Comparison of ENCODE assay signal across 25 cellular contexts in genomic region chr5:43917925-43918324, GRCh38.
DNase-seq lines count a peak whose midpoint lies in the region; ATAC-seq, FAIRE-seq and TF ChIP-seq lines count a peak whose summit lies in the region.
"Had no signal": no experiment of that assay in that cellular context is flagged by ENCODE, and none has a peak within 500 bp of the region (broad histone marks: within the 10 kb centered on the region; RNA-seq: fewer than 3 reads in every experiment).

No MANE protein-coding gene starts in this region.

- no peaks in the 10 kb centered on the region for H3K4me1 ChIP-seq in kidney (ENCODE audit: control insufficient read depth in 1 of 2, insufficient read depth in 1 of 2, low read depth in 1 of 2, low read length in 2 of 2)
- no peaks in the 10 kb centered on the region for H3K4me1 ChIP-seq in spleen
- H3K4me1 ChIP-seq: A549; BE2C; BLaER1 treated with 17β-estradiol and CSF1 and Interleukin-3, amounts not matched to agents 10 nM and 100 nM; HAP-1 had no signal

- no peak for TF ChIP-seq CTCF in WTC11 (IDR thresholded peaks at IDR 0.05)
- TF ChIP-seq CTCF in kidney (IDR thresholded peaks at IDR 0.05; ENCODE audit: borderline replicate concordance, extremely low read depth, insufficient read depth) = no peak
- no peak for TF ChIP-seq CTCF in spleen (IDR thresholded peaks at IDR 0.05 in 8 of 11, conservative IDR thresholded peaks at IDR 0.05 in 3 of 11)

- no peaks in the 10 kb centered on the region for H3K27me3 ChIP-seq in spleen (replicated peaks in 1 of 7)
- H3K27me3 ChIP-seq: BE2C; BLaER1 treated with 17β-estradiol and CSF1 and Interleukin-3, amounts not matched to agents 10 nM and 100 nM had no signal

- no peaks in the 10 kb centered on the region for H3K36me3 ChIP-seq in kidney (ENCODE audit: control insufficient read depth in 1 of 2, insufficient read depth in 2 of 2, low read length in 2 of 2)
- H3K36me3 ChIP-seq in spleen = no peaks in the 10 kb centered on the region
- H3K36me3 ChIP-seq: BE2C; BLaER1 treated with 17β-estradiol and CSF1 and Interleukin-3, amounts not matched to agents 10 nM and 100 nM; HAP-1 had no signal

- no peak overlapping the region for H3K27ac Mint-ChIP-seq in WTC11
- H3K27ac Mint-ChIP-seq: CD14-positive monocyte; CD4-positive, alpha-beta T cell; HFFc6 had no signal

- peaks cover 3 to 9% of the 10 kb centered on the region in 2 donors for H3K9me3 ChIP-seq in kidney (ENCODE audit: control insufficient read depth in 1 of 2, low read length in 2 of 2)
- peaks cover 0 to 47% (median 22%) of the 10 kb centered on the region in 8 donors for H3K9me3 ChIP-seq in spleen
- H3K9me3 ChIP-seq: A549, BE2C, HAP-1 had no signal

- H3K4me3 Mint-ChIP-seq in WTC11 = no peak overlapping the region
- H3K4me3 Mint-ChIP-seq: CD14-positive monocyte; CD4-positive, alpha-beta T cell; HFFc6 had no signal

- H3K4me3 ChIP-seq in kidney (ENCODE audit: low read length in 2 of 2) (no peak overlapping the region), spleen (no peak overlapping the region)
- H3K4me3 ChIP-seq: A549; BLaER1 treated with 17β-estradiol and CSF1 and Interleukin-3, amounts not matched to agents 10 nM and 100 nM; HAP-1 had no signal

- H3K4me1 Mint-ChIP-seq in WTC11 = no peaks in the 10 kb centered on the region
- H3K4me1 Mint-ChIP-seq: CD14-positive monocyte had no signal

- no peak for FAIRE-seq in kidney (lab: Jason Lieb, UNC)
- FAIRE-seq: A549, G401.6, GM12892, GM19239, H54 had no signal

- 55 to 74% (median 59%) methylated on average over 2 to 3 of the region's 3 CpGs for WGBS in spleen, 5 donors

- POLR2A ChIA-PET in WTC11 (lab: Charles Lee) = no interaction called here

- no peak for TF ChIP-seq POLR2A in spleen (IDR thresholded peaks at IDR 0.05)

- ATAC-seq in WTC11 (peak; percentile 28; the same call in 1 of the 2 replicates), GM18868 (IDR thresholded peaks at IDR 0.05; ENCODE audit: unreplicated experiment) (no peak), left lobe of liver (no peak)
- ATAC-seq: A549 had no signal

- no peaks in the 10 kb centered on the region for H3K36me3 Mint-ChIP-seq in WTC11
- H3K36me3 Mint-ChIP-seq: CD14-positive monocyte had no signal

- no peak overlapping the region for H3K9ac ChIP-seq in kidney (ENCODE audit: low read length in 2 of 2)
- H3K9ac ChIP-seq: BLaER1 treated with 17β-estradiol and CSF1 and Interleukin-3, amounts not matched to agents 10 nM and 100 nM had no signal

- DNase-seq in WTC11 (ENCODE audit: low spot score) (no peak), kidney (peak; percentile 62), spleen (peak; percentile 48), NCI-H1105 (lab: John Stamatoyannopoulos, UW) (no peak), left lobe of liver (ENCODE audit: low spot score) (no peak)
- DNase-seq: 8988T; ACHN; AML-193; BE2C; Calu3; CD4-positive, alpha-beta T cell; COR-L47; DMS53; DMS79 treated with DMSO at 0.1 percent for 48 hours; GOT3; HFFc6 had no signal

- intact Hi-C loops in kidney (cut with DNase I) (no loop called here), spleen (cut with DNase I; ENCODE audit: low total_unique reads) (no loop called here)

- no peaks in the 10 kb centered on the region for H3K27me3 Mint-ChIP-seq in WTC11 (ENCODE audit: low read depth)
- H3K27me3 Mint-ChIP-seq: CD4-positive, alpha-beta T cell had no signal

- peaks cover 6% of the 10 kb centered on the region; the same call in 1 of the 2 replicates for H3K9me3 Mint-ChIP-seq in WTC11

- H3K27ac ChIP-seq in kidney (ENCODE audit: low read depth in 2 of 2, low read length in 2 of 2) (no peak overlapping the region), spleen (no peak overlapping the region)
- H3K27ac ChIP-seq: A549; BLaER1 treated with 17β-estradiol and CSF1 and Interleukin-3, amounts not matched to agents 10 nM and 100 nM had no signal

- CTCF ChIA-PET in WTC11 (lab: Charles Lee) = no interaction called here

TF ChIP-seq in WTC11, 78 proteins besides CTCF, POLR2A, EP300 and RAD21:
- TF ChIP-seq, protein P1, sequence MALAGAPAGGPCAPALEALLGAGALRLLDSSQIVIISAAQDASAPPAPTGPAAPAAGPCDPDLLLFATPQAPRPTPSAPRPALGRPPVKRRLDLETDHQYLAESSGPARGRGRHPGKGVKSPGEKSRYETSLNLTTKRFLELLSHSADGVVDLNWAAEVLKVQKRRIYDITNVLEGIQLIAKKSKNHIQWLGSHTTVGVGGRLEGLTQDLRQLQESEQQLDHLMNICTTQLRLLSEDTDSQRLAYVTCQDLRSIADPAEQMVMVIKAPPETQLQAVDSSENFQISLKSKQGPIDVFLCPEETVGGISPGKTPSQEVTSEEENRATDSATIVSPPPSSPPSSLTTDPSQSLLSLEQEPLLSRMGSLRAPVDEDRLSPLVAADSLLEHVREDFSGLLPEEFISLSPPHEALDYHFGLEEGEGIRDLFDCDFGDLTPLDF (CRISPR knock-in tag; IDR thresholded peaks at IDR 0.05) = no peak
- TF ChIP-seq E2F4 (CRISPR knock-in tag; IDR thresholded peaks at IDR 0.05; ENCODE audit: borderline replicate concordance, low read depth) (no peak), TEAD4 (CRISPR knock-in tag; IDR thresholded peaks at IDR 0.05) (no peak), FOXP1 (CRISPR knock-in tag; IDR thresholded peaks at IDR 0.05; ENCODE audit: borderline replicate concordance) (no peak), ZNF416 (CRISPR knock-in tag; IDR thresholded peaks at IDR 0.05) (no peak)

Comparison
In these comparisons a context has a peak if more than half of its experiments do, and no peak if none do; other contexts are left out.
1. DNase-seq: peak in kidney (single experiment) and spleen (single experiment); none in WTC11 (single experiment), NCI-H1105 (single experiment) and left lobe of liver (single experiment).